Comparison of ENCODE assay signal across 2 cellular contexts in the genomic region with DNA sequence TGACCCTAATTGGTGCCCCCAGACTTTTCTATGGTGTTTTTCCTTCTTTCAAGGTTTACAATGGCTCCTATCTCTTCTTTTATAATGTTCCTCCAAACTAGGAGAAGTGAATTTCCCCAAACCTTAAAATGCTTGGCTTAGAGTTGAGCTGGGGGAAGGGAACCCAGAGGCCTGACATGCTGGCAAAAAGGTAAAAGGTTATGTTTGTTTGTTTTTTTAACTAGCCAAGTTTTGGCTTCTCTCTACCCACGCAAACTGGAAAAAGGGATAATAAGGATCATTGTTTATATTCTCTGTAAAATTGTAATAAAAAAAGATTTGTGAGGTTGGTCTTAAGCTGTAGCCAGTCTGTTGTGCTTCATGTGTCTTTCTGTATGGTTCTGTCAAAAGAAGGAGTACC.
TF ChIP-seq lines count a peak whose summit lies in the region.

No MANE protein-coding gene starts in this region.

TF ChIP-seq in liver, 16 proteins besides CTCF, POLR2A, EP300 and RAD21 (continued from another document):
- TF ChIP-seq, protein P1, sequence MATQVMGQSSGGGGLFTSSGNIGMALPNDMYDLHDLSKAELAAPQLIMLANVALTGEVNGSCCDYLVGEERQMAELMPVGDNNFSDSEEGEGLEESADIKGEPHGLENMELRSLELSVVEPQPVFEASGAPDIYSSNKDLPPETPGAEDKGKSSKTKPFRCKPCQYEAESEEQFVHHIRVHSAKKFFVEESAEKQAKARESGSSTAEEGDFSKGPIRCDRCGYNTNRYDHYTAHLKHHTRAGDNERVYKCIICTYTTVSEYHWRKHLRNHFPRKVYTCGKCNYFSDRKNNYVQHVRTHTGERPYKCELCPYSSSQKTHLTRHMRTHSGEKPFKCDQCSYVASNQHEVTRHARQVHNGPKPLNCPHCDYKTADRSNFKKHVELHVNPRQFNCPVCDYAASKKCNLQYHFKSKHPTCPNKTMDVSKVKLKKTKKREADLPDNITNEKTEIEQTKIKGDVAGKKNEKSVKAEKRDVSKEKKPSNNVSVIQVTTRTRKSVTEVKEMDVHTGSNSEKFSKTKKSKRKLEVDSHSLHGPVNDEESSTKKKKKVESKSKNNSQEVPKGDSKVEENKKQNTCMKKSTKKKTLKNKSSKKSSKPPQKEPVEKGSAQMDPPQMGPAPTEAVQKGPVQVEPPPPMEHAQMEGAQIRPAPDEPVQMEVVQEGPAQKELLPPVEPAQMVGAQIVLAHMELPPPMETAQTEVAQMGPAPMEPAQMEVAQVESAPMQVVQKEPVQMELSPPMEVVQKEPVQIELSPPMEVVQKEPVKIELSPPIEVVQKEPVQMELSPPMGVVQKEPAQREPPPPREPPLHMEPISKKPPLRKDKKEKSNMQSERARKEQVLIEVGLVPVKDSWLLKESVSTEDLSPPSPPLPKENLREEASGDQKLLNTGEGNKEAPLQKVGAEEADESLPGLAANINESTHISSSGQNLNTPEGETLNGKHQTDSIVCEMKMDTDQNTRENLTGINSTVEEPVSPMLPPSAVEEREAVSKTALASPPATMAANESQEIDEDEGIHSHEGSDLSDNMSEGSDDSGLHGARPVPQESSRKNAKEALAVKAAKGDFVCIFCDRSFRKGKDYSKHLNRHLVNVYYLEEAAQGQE (IDR thresholded peaks at IDR 0.05): no peak
- peak in 1 of 2 donors; percentile 53 for TF ChIP-seq HNF4A (conservative IDR thresholded peaks at IDR 0.05)
- TF ChIP-seq RXRA (IDR thresholded peaks at IDR 0.05): peak in 1 of 2 donors; percentile 77
- TF ChIP-seq YY1 (IDR thresholded peaks at IDR 0.05): peak; percentile 53
- TF ChIP-seq JUND (IDR thresholded peaks at IDR 0.05): no peak

TF ChIP-seq in HepG2, 621 proteins besides CTCF, POLR2A, EP300 and RAD21:
- TF ChIP-seq FIP1L1 (IDR thresholded peaks at IDR 0.05; ENCODE audit: borderline replicate concordance, insufficient read depth, low read depth, low read length): no peak
